1 cellular context compared by ENCODE assay signal in genomic region chr22:19002684-19003038, GRCh38.
TF ChIP-seq lines count a peak whose summit lies in the region.

No MANE protein-coding gene starts in this region.

TF ChIP-seq in K562, 482 proteins besides CTCF, POLR2A, EP300 and RAD21 (continued from another document):
- no peak for TF ChIP-seq ZSCAN29 (IDR thresholded peaks at IDR 0.05)
- no peak for TF ChIP-seq PRDM10 (IDR thresholded peaks at IDR 0.05; ENCODE audit: partially characterized antibody)
- no peak for TF ChIP-seq DDX20 (tag; IDR thresholded peaks at IDR 0.05; ENCODE audit: low read depth)
- no peak for TF ChIP-seq ZEB2 (IDR thresholded peaks at IDR 0.05)
- peak in 1 of 2 experiments; percentile 33; a peak in 1 of 4 replicates for TF ChIP-seq SRF (CRISPR knock-in tag; IDR thresholded peaks at IDR 0.05)
- no peak for TF ChIP-seq POLR3A (IDR thresholded peaks at IDR 0.05; ENCODE audit: borderline replicate concordance, extremely low read depth, insufficient read depth, insufficient read length)
- no peak for TF ChIP-seq ZKSCAN1 (IDR thresholded peaks at IDR 0.05; ENCODE audit: low read depth, low read length)
- TF ChIP-seq CHD2 (IDR thresholded peaks at IDR 0.05; ENCODE audit: low read depth, low read length): no peak
- no peak for TF ChIP-seq SREBF1 (IDR thresholded peaks at IDR 0.05; ENCODE audit: borderline replicate concordance, low read depth, low read length)
- TF ChIP-seq ADNP (tag; IDR thresholded peaks at IDR 0.05): no peak
- TF ChIP-seq CCAR2 (IDR thresholded peaks at IDR 0.05; ENCODE audit: low read depth, low read length): no peak
- TF ChIP-seq MNT (conservative IDR thresholded peaks at IDR 0.05): no peak
- TF ChIP-seq JUN (IDR thresholded peaks at IDR 0.05; ENCODE audit: borderline replicate concordance, low read depth, low read length): no peak
- TF ChIP-seq JUN (CRISPR knock-in tag; IDR thresholded peaks at IDR 0.05; ENCODE audit: borderline replicate concordance): no peak
- no peak for TF ChIP-seq SIRT6 (IDR thresholded peaks at IDR 0.05; ENCODE audit: low read depth, low read length)
- TF ChIP-seq NKRF (IDR thresholded peaks at IDR 0.05; ENCODE audit: borderline replicate concordance): no peak
- no peak for TF ChIP-seq ZKSCAN3 (CRISPR knock-in tag; IDR thresholded peaks at IDR 0.05)
- TF ChIP-seq HNRNPLL (IDR thresholded peaks at IDR 0.05; ENCODE audit: low read depth, low read length, poor library complexity, severe bottlenecking): no peak
- no peak for TF ChIP-seq ZNF165 (CRISPR knock-in tag; IDR thresholded peaks at IDR 0.05; ENCODE audit: borderline replicate concordance)
- no peak for TF ChIP-seq CREM (IDR thresholded peaks at IDR 0.05; ENCODE audit: low read depth)
- TF ChIP-seq SAP30 (IDR thresholded peaks at IDR 0.05; ENCODE audit: borderline replicate concordance, insufficient read depth, low read depth, low read length, poor library complexity, severe bottlenecking): no peak
- no peak for TF ChIP-seq POLR2H (tag; IDR thresholded peaks at IDR 0.05; ENCODE audit: low read depth)
- no peak for TF ChIP-seq ZNF253 (CRISPR knock-in tag; conservative IDR thresholded peaks at IDR 0.05)
- TF ChIP-seq ZNF408 (CRISPR knock-in tag; IDR thresholded peaks at IDR 0.05; ENCODE audit: low read depth): no peak
- no peak for TF ChIP-seq FOXP1 (CRISPR knock-in tag; IDR thresholded peaks at IDR 0.05)
- TF ChIP-seq TEAD4 (IDR thresholded peaks at IDR 0.05; ENCODE audit: low read length): no peak
- no peak for TF ChIP-seq TEAD4 (CRISPR knock-in tag; IDR thresholded peaks at IDR 0.05; ENCODE audit: borderline replicate concordance)
- no peak for TF ChIP-seq RFX5 (IDR thresholded peaks at IDR 0.05; ENCODE audit: low read depth, low read length)
- no peak for TF ChIP-seq XRCC5 (IDR thresholded peaks at IDR 0.05; ENCODE audit: low read depth, low read length)
- TF ChIP-seq MCM2 (IDR thresholded peaks at IDR 0.05; ENCODE audit: low read depth): no peak
- no peak for TF ChIP-seq MTA1 (IDR thresholded peaks at IDR 0.05; ENCODE audit: borderline replicate concordance)
- TF ChIP-seq BACH1 (tag; IDR thresholded peaks at IDR 0.05): no peak
- TF ChIP-seq ARID4B (CRISPR knock-in tag; IDR thresholded peaks at IDR 0.05): no peak
- TF ChIP-seq TCF7 (IDR thresholded peaks at IDR 0.05; ENCODE audit: borderline replicate concordance): no peak
- TF ChIP-seq, protein P1, sequence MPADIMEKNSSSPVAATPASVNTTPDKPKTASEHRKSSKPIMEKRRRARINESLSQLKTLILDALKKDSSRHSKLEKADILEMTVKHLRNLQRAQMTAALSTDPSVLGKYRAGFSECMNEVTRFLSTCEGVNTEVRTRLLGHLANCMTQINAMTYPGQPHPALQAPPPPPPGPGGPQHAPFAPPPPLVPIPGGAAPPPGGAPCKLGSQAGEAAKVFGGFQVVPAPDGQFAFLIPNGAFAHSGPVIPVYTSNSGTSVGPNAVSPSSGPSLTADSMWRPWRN (IDR thresholded peaks at IDR 0.05; ENCODE audit: low read depth): no peak
- TF ChIP-seq ZNF143 (CRISPR knock-in tag; IDR thresholded peaks at IDR 0.05): no peak
- TF ChIP-seq TCF3 (CRISPR knock-in tag; IDR thresholded peaks at IDR 0.05): no peak
- TF ChIP-seq ELF2 (CRISPR knock-in tag; IDR thresholded peaks at IDR 0.05): no peak
- TF ChIP-seq NELFE (IDR thresholded peaks at IDR 0.05; ENCODE audit: insufficient read depth, insufficient read length): no peak
- no peak for TF ChIP-seq HSF4 (CRISPR knock-in tag; IDR thresholded peaks at IDR 0.05; ENCODE audit: borderline replicate concordance)
- TF ChIP-seq XRCC4 (IDR thresholded peaks at IDR 0.05; ENCODE audit: extremely low read depth, insufficient read depth, insufficient read length): no peak
- no peak for TF ChIP-seq RBBP5 (IDR thresholded peaks at IDR 0.05; ENCODE audit: borderline replicate concordance, insufficient read depth, low read length, poor library complexity, severe bottlenecking)
- 0 out of 2 replicates have a peak, but pooled peaks have one; percentile 44 for TF ChIP-seq ZNF41 (CRISPR knock-in tag; conservative IDR thresholded peaks at IDR 0.05)
- no peak for TF ChIP-seq SOX6 (IDR thresholded peaks at IDR 0.05)
- TF ChIP-seq, protein P2, sequence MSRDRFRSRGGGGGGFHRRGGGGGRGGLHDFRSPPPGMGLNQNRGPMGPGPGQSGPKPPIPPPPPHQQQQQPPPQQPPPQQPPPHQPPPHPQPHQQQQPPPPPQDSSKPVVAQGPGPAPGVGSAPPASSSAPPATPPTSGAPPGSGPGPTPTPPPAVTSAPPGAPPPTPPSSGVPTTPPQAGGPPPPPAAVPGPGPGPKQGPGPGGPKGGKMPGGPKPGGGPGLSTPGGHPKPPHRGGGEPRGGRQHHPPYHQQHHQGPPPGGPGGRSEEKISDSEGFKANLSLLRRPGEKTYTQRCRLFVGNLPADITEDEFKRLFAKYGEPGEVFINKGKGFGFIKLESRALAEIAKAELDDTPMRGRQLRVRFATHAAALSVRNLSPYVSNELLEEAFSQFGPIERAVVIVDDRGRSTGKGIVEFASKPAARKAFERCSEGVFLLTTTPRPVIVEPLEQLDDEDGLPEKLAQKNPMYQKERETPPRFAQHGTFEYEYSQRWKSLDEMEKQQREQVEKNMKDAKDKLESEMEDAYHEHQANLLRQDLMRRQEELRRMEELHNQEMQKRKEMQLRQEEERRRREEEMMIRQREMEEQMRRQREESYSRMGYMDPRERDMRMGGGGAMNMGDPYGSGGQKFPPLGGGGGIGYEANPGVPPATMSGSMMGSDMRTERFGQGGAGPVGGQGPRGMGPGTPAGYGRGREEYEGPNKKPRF (IDR thresholded peaks at IDR 0.05; ENCODE audit: low read depth, low read length): no peak
- TF ChIP-seq BRF1 (IDR thresholded peaks at IDR 0.05; ENCODE audit: borderline replicate concordance, extremely low read depth, insufficient read length): no peak
- peak; percentile 43; the same call in 1 of the 2 replicates for TF ChIP-seq ZFP1 (CRISPR knock-in tag; IDR thresholded peaks at IDR 0.05)
- TF ChIP-seq ZBTB17 (CRISPR knock-in tag; IDR thresholded peaks at IDR 0.05): 0 out of 2 replicates have a peak, but pooled peaks have one; percentile 8
- TF ChIP-seq ATF4 (CRISPR knock-in tag; IDR thresholded peaks at IDR 0.05): peak; percentile 32; the same call in 1 of the 2 replicates
- TF ChIP-seq ZNF583 (CRISPR knock-in tag; IDR thresholded peaks at IDR 0.05): no peak
- TF ChIP-seq HDAC2 (IDR thresholded peaks at IDR 0.05): no peak
- TF ChIP-seq PTTG1 (tag; IDR thresholded peaks at IDR 0.05; ENCODE audit: low read depth): no peak
- no peak for TF ChIP-seq ZBED1 (IDR thresholded peaks at IDR 0.05)
